Comparison of ENCODE assay signal across 23 cellular contexts in genomic region chr14:95248422-95248821, GRCh38.
A peak's percentile ranks its signal among the peaks of the same experiment; 100 is the strongest.
DNase-seq lines count a peak whose midpoint lies in the region; ATAC-seq, FAIRE-seq and TF ChIP-seq lines count a peak whose summit lies in the region.
"Had no signal": no experiment of that assay in that cellular context is flagged by ENCODE, and none has a peak within 500 bp of the region (broad histone marks: within the 10 kb centered on the region; RNA-seq: fewer than 3 reads in every experiment).

No MANE protein-coding gene starts in this region.

- no peaks in the 10 kb centered on the region for H3K79me2 ChIP-seq in astrocyte (ENCODE audit: insufficient read depth, low read length)

- H3K27ac ChIP-seq in left ventricle myocardium inferior (replicated peaks) = no peak overlapping the region
- no peak overlapping the region for H3K27ac ChIP-seq in right cardiac atrium (ENCODE audit: low read length)
- H3K27ac ChIP-seq in astrocyte (ENCODE audit: low read depth, low read length) = peak overlapping the region; percentile 60
- H3K27ac ChIP-seq in upper lobe of right lung = no peak overlapping the region
- H3K27ac ChIP-seq: tibial artery had no signal

- peak; percentile 19 for TF ChIP-seq CTCF in left ventricle myocardium inferior (IDR thresholded peaks at IDR 0.05; ENCODE audit: borderline replicate concordance)
- no peak for TF ChIP-seq CTCF in astrocyte (IDR thresholded peaks at IDR 0.05; ENCODE audit: insufficient read depth, low read depth, low read length)
- no peak for TF ChIP-seq CTCF in upper lobe of right lung (IDR thresholded peaks at IDR 0.05)

- H3K9me3 Mint-ChIP-seq in astrocyte (ENCODE audit: unreplicated experiment) = peaks cover 5% of the 10 kb centered on the region

- H3K4me2 ChIP-seq in astrocyte (ENCODE audit: low read length) = peak overlapping the region; percentile 80

- H3K9me3 ChIP-seq in left ventricle myocardium inferior (replicated peaks) (no peaks in the 10 kb centered on the region), right cardiac atrium (ENCODE audit: control insufficient read depth, low read length) (no peaks in the 10 kb centered on the region), astrocyte (ENCODE audit: insufficient read depth, low read depth, low read length) (no peaks in the 10 kb centered on the region), upper lobe of right lung (no peaks in the 10 kb centered on the region)
- H3K9me3 ChIP-seq: tibial artery had no signal

- no peaks in the 10 kb centered on the region for H3K36me3 Mint-ChIP-seq in astrocyte (ENCODE audit: low read depth, unreplicated experiment)

- H3K4me1 Mint-ChIP-seq in astrocyte (ENCODE audit: low read depth, unreplicated experiment) = peaks cover 45% of the 10 kb centered on the region

- peaks cover 38% of the 10 kb centered on the region for H3K4me1 ChIP-seq in left ventricle myocardium inferior
- peaks cover 5% of the 10 kb centered on the region for H3K4me1 ChIP-seq in right cardiac atrium (ENCODE audit: control insufficient read depth, insufficient read depth, low read length)
- H3K4me1 ChIP-seq in astrocyte (ENCODE audit: insufficient read depth, low read length) = peaks cover 19% of the 10 kb centered on the region
- no peaks in the 10 kb centered on the region for H3K4me1 ChIP-seq in upper lobe of right lung

- 63% methylated on average over 6 of the region's 6 CpGs for WGBS in right cardiac atrium

- no peak overlapping the region for H3K27ac Mint-ChIP-seq in astrocyte (ENCODE audit: unreplicated experiment)
- H3K27ac Mint-ChIP-seq: activated naive CD8-positive, alpha-beta T cell; CD14-positive monocyte; memory B cell; T-helper 17 cell had no signal

- H3K27me3 Mint-ChIP-seq in astrocyte (ENCODE audit: low read depth, unreplicated experiment) = peaks cover 7% of the 10 kb centered on the region

- no peak for FAIRE-seq in astrocyte (lab: Jason Lieb, UNC)
- FAIRE-seq: GM19239, K562 had no signal

- no peak overlapping the region for H2AFZ ChIP-seq in astrocyte (ENCODE audit: low read depth, low read length)

- H3K4me3 Mint-ChIP-seq in astrocyte (ENCODE audit: unreplicated experiment) = no peak overlapping the region
- H3K4me3 Mint-ChIP-seq: activated naive CD8-positive, alpha-beta T cell; CD14-positive monocyte; memory B cell; T-helper 17 cell had no signal

- intact Hi-C loops in left ventricle myocardium inferior (cut with micrococcal nuclease) = no loop called here
- intact Hi-C loops in right cardiac atrium (cut with DNase I) = no loop called here
- intact Hi-C loops in left colon (cut with DNase I, micrococcal nuclease) = no loop called here
- intact Hi-C loops in upper lobe of right lung (cut with DNase I) = no loop called here

- H3K9ac ChIP-seq in astrocyte (ENCODE audit: low read length) = peak overlapping the region; percentile 44

- DNase-seq in left ventricle myocardium inferior = no peak
- DNase-seq in right cardiac atrium = no peak
- DNase-seq in astrocyte (ENCODE audit: low read depth) = peak; percentile 12
- no peak for DNase-seq in left colon
- DNase-seq in upper lobe of right lung = no peak
- no peak for DNase-seq in T-helper 1 cell
- DNase-seq in iPS-NIHi7 (ENCODE audit: extremely low spot score) = no peak
- no peak for DNase-seq in cerebellum (ENCODE audit: low spot score)
- DNase-seq: activated CD8-positive, alpha-beta memory T cell treated with anti-CD3 and anti-CD28 coated beads for 24 hours; DND-41; effector CD4-positive, alpha-beta T cell; H7; NCI-H1105; NCI-H524; stimulated activated naive CD4-positive, alpha-beta T cell; T-helper 17 cell had no signal

- H4K20me1 ChIP-seq in astrocyte (ENCODE audit: insufficient read depth, low read length) = no peaks in the 10 kb centered on the region

- H3K4me3 ChIP-seq in left ventricle myocardium inferior (no peak overlapping the region), right cardiac atrium (ENCODE audit: low read length) (no peak overlapping the region), astrocyte (ENCODE audit: insufficient read depth, low read depth, low read length) (no peak overlapping the region), upper lobe of right lung (no peak overlapping the region)
- H3K4me3 ChIP-seq: K562, tibial artery had no signal

- ATAC-seq in right cardiac atrium (no peak), left colon (peak; percentile 18), upper lobe of right lung (peak; percentile 41)
- ATAC-seq: K562, Right ventricle myocardium inferior, T-helper 17 cell had no signal

- H3K36me3 ChIP-seq in left ventricle myocardium inferior (no peaks in the 10 kb centered on the region), astrocyte (ENCODE audit: insufficient read depth, low read length) (no peaks in the 10 kb centered on the region), upper lobe of right lung (no peaks in the 10 kb centered on the region)
- H3K36me3 ChIP-seq: tibial artery had no signal

- H3K27me3 ChIP-seq in left ventricle myocardium inferior (ENCODE audit: low read depth) (peaks cover 6% of the 10 kb centered on the region), right cardiac atrium (ENCODE audit: control insufficient read depth, insufficient read depth) (no peaks in the 10 kb centered on the region), astrocyte (ENCODE audit: insufficient read depth, low read length) (no peaks in the 10 kb centered on the region), upper lobe of right lung (no peaks in the 10 kb centered on the region)
- H3K27me3 ChIP-seq: tibial artery had no signal

Comparison
In these comparisons a context has a peak if more than half of its experiments do, and no peak if none do; other contexts are left out.
1. ATAC-seq: peak in left colon (single experiment) and upper lobe of right lung (single experiment); none in right cardiac atrium (0 of 2).